In genomic region chr12:53727310-53728041, GRCh38 we compare ENCODE assay signal across 8 cellular contexts. TPM values are rescaled to one million over a fixed set of nuclear protein-coding genes. Genes with fewer than 3 reads are reported as not detected.
DNase-seq lines count a peak whose midpoint lies in the region; ATAC-seq lines count a peak whose summit lies in the region.

CALCOCO1 (minus strand) TSS chr12:53727452; CDS start chr12:53725242, 2,210 bp downstream.

- H3K27me3 ChIP-seq in effector memory CD4-positive, alpha-beta T cell (replicated peaks; ENCODE audit: control insufficient read depth, insufficient read depth, low read length, poor library complexity, severe bottlenecking): no peaks in the 10 kb centered on the region

- DNase-seq in COLO668 (lab: John Stamatoyannopoulos, UW; ENCODE audit: unreplicated experiment) (peak; percentile 93), HT1080 (ENCODE audit: low read depth) (peak; percentile 99), NOMO-1 treated with DMSO at 0.1 percent for 48 hours (lab: John Stamatoyannopoulos, UW; ENCODE audit: unreplicated experiment) (peak; percentile 99), lung microvascular endothelial cell (ENCODE audit: low read depth in 2 of 2) (peak; percentile 98 to 99)
- DNase-seq in activated CD8-positive, alpha-beta memory T cell treated with anti-CD3 and anti-CD28 coated beads for 4 hours (ENCODE audit: low read depth in 2 of 2): peak; percentile 94 to 95
- DNase-seq in effector memory CD4-positive, alpha-beta T cell: peak; percentile 89 to 96 (median 94)
- DNase-seq in stimulated activated CD4-positive, alpha-beta T cell treated with anti-CD3 and anti-CD28 coated beads, TNF-alpha, amount 100 ng/mL, for 48 hours (ENCODE audit: low read depth in 3 of 3): peak; percentile 92 to 95 (median 92)

- peak within 1 kb of the TSS; percentile 62 for H3K4me3 ChIP-seq in effector memory CD4-positive, alpha-beta T cell (ENCODE audit: insufficient read depth, low read depth, low read length, poor library complexity, severe bottlenecking)

- peaks cover 23% of the 10 kb centered on the region for H3K36me3 ChIP-seq in effector memory CD4-positive, alpha-beta T cell (ENCODE audit: control insufficient read depth, insufficient read depth, low read length)

- no peaks in the 10 kb centered on the region for H3K9me3 ChIP-seq in effector memory CD4-positive, alpha-beta T cell (ENCODE audit: control insufficient read depth, low read length)

- peaks cover 4% of the 10 kb centered on the region for H3K4me1 ChIP-seq in effector memory CD4-positive, alpha-beta T cell (ENCODE audit: control insufficient read depth, insufficient read depth, low read length, poor library complexity, severe bottlenecking)

- peak; percentile 98 for ATAC-seq in GM21360 (IDR thresholded peaks at IDR 0.05; ENCODE audit: unreplicated experiment)

- H3K27ac ChIP-seq in effector memory CD4-positive, alpha-beta T cell (ENCODE audit: insufficient read depth, low read length, poor library complexity, severe bottlenecking): peak within 1 kb of the TSS; percentile 56

RNA-seq across cellular contexts. Expression of gene CALCOCO1, which starts in this region (rescaled TPM):
- 17.0 and 24.6 TPM in 2 replicates for total RNA-seq in HT1080 (2014; rRNA removed; shearing (Covaris generic))
- polyA plus RNA-seq in HT1080 (2015; cell fraction: cytosol; rRNA removed): 23.6 and 27.5 TPM in 2 replicates
- polyA plus RNA-seq in HT1080 (2015; cell fraction: nucleus; rRNA removed): 114 and 123 TPM in 2 replicates
- total RNA-seq in lung microvascular endothelial cell: 47.3 and 77.8 TPM in 2 replicates

Comparison
In these comparisons a context has a peak if more than half of its experiments do, and no peak if none do; other contexts are left out.
1. Peak in every context shown above with its lines: DNase-seq, ATAC-seq, H3K4me3 ChIP-seq and H3K27ac ChIP-seq.